ENCODE assay signal across 26 cellular contexts in genomic region chr11:8025123-8025522, GRCh38. TPM values are rescaled to one million over a fixed set of nuclear protein-coding genes. Genes with fewer than 3 reads are reported as not detected.
DNase-seq lines count a peak whose midpoint lies in the region; ATAC-seq and TF ChIP-seq lines count a peak whose summit lies in the region.
"Had no signal": no experiment of that assay in that cellular context is flagged by ENCODE, and none has a peak within 500 bp of the region (broad histone marks: within the 10 kb centered on the region; RNA-seq: fewer than 3 reads in every experiment).

No MANE protein-coding gene starts in this region.

- POLR2A ChIA-PET in naive thymus-derived CD8-positive, alpha-beta T cell (lab: Charles Lee): no interaction called here

- no peak overlapping the region for H2BK120ac ChIP-seq in H9 (ENCODE audit: low read depth, low read length, poor library complexity, severe bottlenecking)

- no peak overlapping the region for H3K56ac ChIP-seq in H9 (ENCODE audit: insufficient read length, low read depth, low read length)

- H3K79me1 ChIP-seq in H9 (ENCODE audit: insufficient read depth, low read depth, low read length, poor library complexity, severe bottlenecking): no peaks in the 10 kb centered on the region

- H2BK20ac ChIP-seq in H9 (ENCODE audit: low read depth, low read length, poor library complexity, severe bottlenecking): no peak overlapping the region

- peak; percentile 33 for DNase-seq in AG08396 (ENCODE audit: low spot score)
- peak; percentile 5 for DNase-seq in H9
- peak; percentile 49 for DNase-seq in kidney tubule cell (ENCODE audit: low spot score)
- DNase-seq in hepatic stellate cell (ENCODE audit: low spot score): no peak
- DNase-seq in OCI-M1 (lab: John Stamatoyannopoulos, UW): no peak
- DNase-seq in naive thymus-derived CD8-positive, alpha-beta T cell: no peak
- no peak for DNase-seq in NCI-H187 (lab: John Stamatoyannopoulos, UW)
- DNase-seq: activated CD4-positive, CD25-positive, alpha-beta regulatory T cell; central memory CD4-positive, alpha-beta T cell; dermis blood vessel endothelial cell; DMS153; GF-D8; left ventricle myocardium superior; natural killer cell; NCI-H1105 treated with DMSO at 0.1 percent for 48 hours; NCI-H2029; NCI-H524 treated with DMSO at 0.1 percent for 48 hours; ovary; stimulated activated CD4-positive, alpha-beta T cell treated with anti-CD3 and anti-CD28 coated beads, Interleukin-2, amount 100 ng/mL, for 48 hours; T-cell; transverse colon had no signal

- peaks cover 24% of the 10 kb centered on the region for H3K27me3 Mint-ChIP-seq in H9 (ENCODE audit: low read depth)
- peaks cover 12 to 30% (median 21%) of the 10 kb centered on the region in 5 donors for H3K27me3 Mint-ChIP-seq in naive thymus-derived CD8-positive, alpha-beta T cell

- H3K27ac ChIP-seq in H9 (ENCODE audit: insufficient read length, low read depth, low read length): no peak overlapping the region
- H3K27ac ChIP-seq: gastroesophageal sphincter, ovary, SJCRH30, transverse colon had no signal

- no peak overlapping the region for H2AFZ ChIP-seq in H9 (ENCODE audit: low read length)

- H3T11ph ChIP-seq in H9 (ENCODE audit: low read length): no peak overlapping the region

- peaks cover 4 to 5% of the 10 kb centered on the region in 2 experiments for H3K4me1 Mint-ChIP-seq in H9
- H3K4me1 Mint-ChIP-seq in naive thymus-derived CD8-positive, alpha-beta T cell: peaks cover 2 to 6% (median 4%) of the 10 kb centered on the region in 4 donors

- H3K9me3 Mint-ChIP-seq in H9: no peaks in the 10 kb centered on the region; a peak in 1 of 5 replicates
- no peaks in the 10 kb centered on the region for H3K9me3 Mint-ChIP-seq in naive thymus-derived CD8-positive, alpha-beta T cell
- H3K9me3 Mint-ChIP-seq: activated naive CD4-positive, alpha-beta T cell treated with anti-CD3 and anti-CD28 coated beads, Interleukin-2, amount 50 U/mL, for 72 hours; natural killer cell; T-cell had no signal

- no peak overlapping the region for H3K4ac ChIP-seq in H9 (ENCODE audit: low read depth, low read length)

- H3K27ac Mint-ChIP-seq in H9: no peak overlapping the region
- H3K27ac Mint-ChIP-seq in naive thymus-derived CD8-positive, alpha-beta T cell: no peak overlapping the region
- H3K27ac Mint-ChIP-seq: activated naive CD4-positive, alpha-beta T cell treated with anti-CD3 and anti-CD28 coated beads, Interleukin-2, amount 50 U/mL, for 72 hours; natural killer cell; T-cell had no signal

- H3K36me3 Mint-ChIP-seq in H9 (ENCODE audit: insufficient read depth in 1 of 3, low read depth in 3 of 3): no peaks in the 10 kb centered on the region
- H3K36me3 Mint-ChIP-seq in naive thymus-derived CD8-positive, alpha-beta T cell: no peaks in the 10 kb centered on the region
- H3K36me3 Mint-ChIP-seq: natural killer cell, T-cell had no signal

- no peak overlapping the region for H3K23ac ChIP-seq in H9 (ENCODE audit: insufficient read length, low read depth, low read length)

- no peak overlapping the region for H3K14ac ChIP-seq in H9 (ENCODE audit: insufficient read depth, low read length)

- H4K91ac ChIP-seq in H9 (ENCODE audit: insufficient read length, low read depth, low read length): no peak overlapping the region

- H4K20me1 ChIP-seq in H9 (ENCODE audit: control insufficient read depth, insufficient read depth, insufficient read length): no peaks in the 10 kb centered on the region

- TF ChIP-seq CTCF in H9 (conservative IDR thresholded peaks at IDR 0.05): no peak

- H3K4me1 ChIP-seq in H9 (ENCODE audit: insufficient read depth, low read length): no peaks in the 10 kb centered on the region

- peak; percentile 33 for ATAC-seq in SK-N-SH treated with all-trans-retinoic acid at 6 μM for 48 hours
- no peak for ATAC-seq in naive thymus-derived CD8-positive, alpha-beta T cell
- ATAC-seq: gastroesophageal sphincter, left ventricle myocardium superior, natural killer cell, Panc1, T-cell had no signal

- H3K4me3 Mint-ChIP-seq in H9: no peak overlapping the region
- H3K4me3 Mint-ChIP-seq in naive thymus-derived CD8-positive, alpha-beta T cell: no peak overlapping the region
- H3K4me3 Mint-ChIP-seq: natural killer cell, T-cell had no signal

- no peaks in the 10 kb centered on the region for H3K23me2 ChIP-seq in H9 (ENCODE audit: insufficient read length, low read depth, low read length, poor library complexity, severe bottlenecking)

- H3K9me3 ChIP-seq in H9 (ENCODE audit: control insufficient read depth, low read depth, low read length): no peaks in the 10 kb centered on the region
- H3K9me3 ChIP-seq: gastroesophageal sphincter, ovary, SJCRH30, transverse colon had no signal

- no peak overlapping the region for H2BK15ac ChIP-seq in H9 (ENCODE audit: low read depth, low read length)

- H2AK5ac ChIP-seq in H9 (ENCODE audit: insufficient read length, low read length): no peak overlapping the region

- H3K18ac ChIP-seq in H9 (ENCODE audit: insufficient read length, low read depth, low read length): no peak overlapping the region

- H3K4me2 ChIP-seq in H9 (ENCODE audit: insufficient read depth, insufficient read length, low read length): no peak overlapping the region

- no peak overlapping the region for H4K8ac ChIP-seq in H9 (replicated peaks; ENCODE audit: insufficient read length, low read depth, low read length)

- H4K5ac ChIP-seq in H9 (ENCODE audit: insufficient read length, low read depth, low read length): no peak overlapping the region

- WGBS in H9 (ENCODE audit: extremely low coverage, insufficient read length, low lambda C conversion rate): no CpG with 5 or more reads among the region's 3 CpGs

- peaks cover 10% of the 10 kb centered on the region for H3K27me3 ChIP-seq in H9 (ENCODE audit: insufficient read depth, low read length)
- H3K27me3 ChIP-seq: gastroesophageal sphincter, ovary had no signal

- H2BK12ac ChIP-seq in H9 (ENCODE audit: insufficient read length, low read depth, low read length): no peak overlapping the region

- H2BK5ac ChIP-seq in H9 (ENCODE audit: insufficient read length, low read length): no peak overlapping the region

- no peak overlapping the region for H3K9ac ChIP-seq in H9 (ENCODE audit: extremely low read depth, insufficient read length, low read length)

- H3K79me2 ChIP-seq in H9 (ENCODE audit: insufficient read depth, low read length): no peaks in the 10 kb centered on the region

TF ChIP-seq in SK-N-SH treated with all-trans-retinoic acid at 6 μM for 48 hours, 23 proteins besides CTCF, POLR2A, EP300 and RAD21:
- TF ChIP-seq CSDC2 (CRISPR knock-in tag; IDR thresholded peaks at IDR 0.05) (no peak), RARB (CRISPR knock-in tag; IDR thresholded peaks at IDR 0.05) (no peak), ZNF8 (CRISPR knock-in tag; IDR thresholded peaks at IDR 0.05) (no peak), ZNF565 (CRISPR knock-in tag; conservative IDR thresholded peaks at IDR 0.05; ENCODE audit: low read depth) (no peak), PPARA (CRISPR knock-in tag; IDR thresholded peaks at IDR 0.05; ENCODE audit: borderline replicate concordance) (no peak), ESRRG (CRISPR knock-in tag; IDR thresholded peaks at IDR 0.05) (no peak), OSR1 (CRISPR knock-in tag; IDR thresholded peaks at IDR 0.05) (no peak), GLIS3 (CRISPR knock-in tag; IDR thresholded peaks at IDR 0.05) (no peak)
- TF ChIP-seq, protein P1, sequence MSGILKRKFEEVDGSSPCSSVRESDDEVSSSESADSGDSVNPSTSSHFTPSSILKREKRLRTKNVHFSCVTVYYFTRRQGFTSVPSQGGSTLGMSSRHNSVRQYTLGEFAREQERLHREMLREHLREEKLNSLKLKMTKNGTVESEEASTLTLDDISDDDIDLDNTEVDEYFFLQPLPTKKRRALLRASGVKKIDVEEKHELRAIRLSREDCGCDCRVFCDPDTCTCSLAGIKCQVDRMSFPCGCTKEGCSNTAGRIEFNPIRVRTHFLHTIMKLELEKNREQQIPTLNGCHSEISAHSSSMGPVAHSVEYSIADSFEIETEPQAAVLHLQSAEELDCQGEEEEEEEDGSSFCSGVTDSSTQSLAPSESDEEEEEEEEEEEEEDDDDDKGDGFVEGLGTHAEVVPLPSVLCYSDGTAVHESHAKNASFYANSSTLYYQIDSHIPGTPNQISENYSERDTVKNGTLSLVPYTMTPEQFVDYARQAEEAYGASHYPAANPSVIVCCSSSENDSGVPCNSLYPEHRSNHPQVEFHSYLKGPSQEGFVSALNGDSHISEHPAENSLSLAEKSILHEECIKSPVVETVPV (CRISPR knock-in tag; IDR thresholded peaks at IDR 0.05): no peak

RNA-seq across cellular contexts. Expression of gene EIF3F, which starts 38.0 kb away (rescaled TPM):
- total RNA-seq in H9 (2021): 346 and 348 TPM in 2 replicates
- total RNA-seq in naive thymus-derived CD8-positive, alpha-beta T cell: 100 to 1,000 TPM; 310 to 319 TPM
- polyA plus RNA-seq in naive thymus-derived CD8-positive, alpha-beta T cell: 100 to 1,000 TPM; 408 to 500 (median 458) TPM

RNA-seq across cellular contexts. Expression of gene TUB, which starts 55.9 kb away (rescaled TPM):
- total RNA-seq in H9 (2021): 14.8 and 14.9 TPM in 2 replicates
- not detected for total RNA-seq in naive thymus-derived CD8-positive, alpha-beta T cell
- polyA plus RNA-seq in naive thymus-derived CD8-positive, alpha-beta T cell: under 1 TPM in 2 of 3 donors, not detected in 1; 0.05 to 0.18 TPM
- total RNA-seq: natural killer cell had no signal

RNA-seq across cellular contexts. Expression of gene NLRP10, which starts 59.9 kb away (rescaled TPM):
- not detected in 2 replicates for total RNA-seq in H9 (2021)
- total RNA-seq in naive thymus-derived CD8-positive, alpha-beta T cell: not detected
- polyA plus RNA-seq in naive thymus-derived CD8-positive, alpha-beta T cell: not detected
- total RNA-seq: activated naive CD4-positive, alpha-beta T cell treated with anti-CD3 and anti-CD28 coated beads, Interleukin-2, amount 50 U/mL, for 72 hours; gastroesophageal sphincter; left ventricle myocardium superior; natural killer cell; ovary; SJCRH30; T-cell; transverse colon had no signal
- polyA plus RNA-seq: ovary had no signal

Comparison
In these comparisons a context has a peak if more than half of its experiments do, and no peak if none do; other contexts are left out.
1. DNase-seq: peak in AG08396 (single experiment), H9 (single experiment) and kidney tubule cell (single experiment); none in hepatic stellate cell (single experiment), OCI-M1 (single experiment), naive thymus-derived CD8-positive, alpha-beta T cell (0 of 10) and NCI-H187 (0 of 2).
2. RNA of gene TUB, which starts 55.9 kb away (total RNA-seq): 14.8 to 14.9 TPM in H9; not detected in naive thymus-derived CD8-positive, alpha-beta T cell; every median in the first group is over 10 times any median in the second.